In the genomic region with DNA sequence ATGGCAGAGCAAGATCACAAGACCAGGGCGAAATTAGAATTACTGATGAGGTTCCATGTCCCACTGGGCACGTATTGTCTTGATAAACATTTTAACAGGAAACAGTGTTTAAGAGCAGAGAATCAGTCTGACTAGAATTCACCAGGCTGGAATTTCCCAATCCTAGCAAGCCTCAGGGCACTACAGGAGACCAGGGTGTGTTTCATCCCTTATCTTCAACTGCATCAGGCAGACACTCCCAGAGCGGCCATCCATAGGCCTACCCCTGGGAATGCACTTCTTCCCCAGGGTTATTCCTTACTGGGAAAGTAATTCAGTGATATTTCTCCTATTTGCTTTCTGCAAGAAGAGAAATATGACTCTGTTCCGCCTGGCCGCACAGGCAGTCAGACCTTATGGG, we compare ENCODE assay signal across 3 cellular contexts.
"Had no signal": no experiment of that assay in that cellular context is flagged by ENCODE, and none has a peak within 500 bp of the region (broad histone marks: within the 10 kb centered on the region; RNA-seq: fewer than 3 reads in every experiment).

No MANE protein-coding gene starts in this region.

- H3K4me3 ChIP-seq: GM12878 had no signal

- DNase-seq: GDM1, GF-D8 had no signal

- ATAC-seq: GM12878 had no signal
